In genomic region chr1:233393926-233394680, GRCh38 we compare ENCODE assay signal across 17 cellular contexts.
A peak's percentile ranks its signal among the peaks of the same experiment; 100 is the strongest.
DNase-seq lines count a peak whose midpoint lies in the region; ATAC-seq and TF ChIP-seq lines count a peak whose summit lies in the region.
"Had no signal": no experiment of that assay in that cellular context is flagged by ENCODE, and none has a peak within 500 bp of the region (broad histone marks: within the 10 kb centered on the region; RNA-seq: fewer than 3 reads in every experiment).

No MANE protein-coding gene starts in this region.

- peaks cover 0 to 38% (median 7%) of the 10 kb centered on the region in 7 donors for H3K27me3 ChIP-seq in heart right ventricle
- H3K27me3 ChIP-seq: adrenal gland, upper lobe of right lung had no signal

- H3K27ac ChIP-seq in HEK293 (ENCODE audit: extremely low read depth, low read depth, low read length): no peak overlapping the region
- H3K27ac ChIP-seq in heart right ventricle: no peak overlapping the region
- H3K27ac ChIP-seq: adrenal gland, esophagus squamous epithelium, foreskin keratinocyte, skin epidermis, upper lobe of right lung had no signal

- TF ChIP-seq CTCF in HEK293 (tag by site-specific recombination; IDR thresholded peaks at IDR 0.05) (no peak), heart right ventricle (IDR thresholded peaks at IDR 0.05) (no peak)

- DNase-seq in NCI-H2107 treated with DMSO at 0.1 percent for 48 hours (lab: John Stamatoyannopoulos, UW; ENCODE audit: unreplicated experiment) (peak; percentile 19), NCI-H2107 (lab: John Stamatoyannopoulos, UW) (no peak), NCI-H69 (lab: John Stamatoyannopoulos, UW) (peak; percentile 84), heart right ventricle (no peak), ureter (ENCODE audit: low spot score) (no peak), DMS79 (lab: John Stamatoyannopoulos, UW) (no peak), A172 (ENCODE audit: low spot score) (no peak)
- DNase-seq: activated CD4-positive, alpha-beta T cell treated with anti-CD3 and anti-CD28 coated beads for 1 hour; esophagus squamous epithelium; stimulated activated naive B cell treated with anti-CD40 and anti-IgM and Interleukin-4, amounts not matched to agents 10 μg/mL and 1 μg/mL and 100 μg/mL, for 72 hours; T-helper 17 cell; upper lobe of right lung had no signal

- no peaks in the 10 kb centered on the region for H3K4me1 ChIP-seq in HEK293 (ENCODE audit: control insufficient read depth, insufficient read depth, low read length)
- peaks cover 0 to 4% (median 0%) of the 10 kb centered on the region in 9 donors for H3K4me1 ChIP-seq in heart right ventricle
- H3K4me1 ChIP-seq: adrenal gland, esophagus squamous epithelium, foreskin keratinocyte, upper lobe of right lung had no signal

- CTCF ChIA-PET in HEK293 (lab: Yijun Ruan, JAX): interaction anchor here (0.5 to 5.9 kb wide), 17 partner anchors 10 to 717 kb away, joined by 3 to 43 read pairs (median 6); no protein-coding TSS in a partner anchor

- WGBS in heart right ventricle, 2 donors: 67 to 76% methylated on average over 3 of the region's 3 CpGs

- no peaks in the 10 kb centered on the region for H3K36me3 ChIP-seq in HEK293 (ENCODE audit: control insufficient read depth in 2 of 2, insufficient read depth in 1 of 2, low read length in 2 of 2)
- no peaks in the 10 kb centered on the region for H3K36me3 ChIP-seq in heart right ventricle
- H3K36me3 ChIP-seq: adrenal gland, esophagus squamous epithelium, upper lobe of right lung had no signal

- POLR2A ChIA-PET in HEK293 (lab: Yijun Ruan, JAX): no interaction called here

- intact Hi-C loops in heart right ventricle (cut with DNase I): loop anchor here in 5 of 10 donors (2.0 to 10.0 kb wide), 4 partner anchors 401 to 673 kb away; no protein-coding TSS in a partner anchor

- ATAC-seq in heart right ventricle: peak in 7 of 8 donors; percentile 55 to 91 (median 68)

- no peaks in the 10 kb centered on the region for H3K9me3 ChIP-seq in HEK293 (ENCODE audit: control insufficient read depth, insufficient read depth, low read depth, low read length)
- no peaks in the 10 kb centered on the region for H3K9me3 ChIP-seq in heart right ventricle
- H3K9me3 ChIP-seq: adrenal gland, Caco-2, esophagus squamous epithelium, upper lobe of right lung had no signal

- H3K4me3 ChIP-seq in HEK293 (ENCODE audit: low read depth, low read length) (no peak overlapping the region), heart right ventricle (no peak overlapping the region)
- H3K4me3 ChIP-seq: adrenal gland, esophagus squamous epithelium, skin epidermis, upper lobe of right lung had no signal

TF ChIP-seq in HEK293, 187 proteins besides CTCF, POLR2A, EP300 and RAD21:
- TF ChIP-seq ZNF433 (tag by site-specific recombination; IDR thresholded peaks at IDR 0.05; ENCODE audit: low read depth) (no peak), ZBTB7A (tag by site-specific recombination; IDR thresholded peaks at IDR 0.05; ENCODE audit: low read depth) (no peak), PRDM2 (tag by site-specific recombination; IDR thresholded peaks at IDR 0.05; ENCODE audit: borderline replicate concordance) (no peak), ZNF600 (tag by site-specific recombination; IDR thresholded peaks at IDR 0.05) (no peak), ZNF18 (tag by site-specific recombination; IDR thresholded peaks at IDR 0.05) (peak; percentile 44; the same call in 1 of the 2 replicates), KLF8 (tag by site-specific recombination; IDR thresholded peaks at IDR 0.05) (peak; percentile 48; the same call in 1 of the 2 replicates), ZNF24 (tag by site-specific recombination; IDR thresholded peaks at IDR 0.05) (no peak), ZNF610 (tag by site-specific recombination; IDR thresholded peaks at IDR 0.05; ENCODE audit: borderline replicate concordance) (no peak), TRIM28 (IDR thresholded peaks at IDR 0.05; ENCODE audit: borderline replicate concordance, low read length) (0 out of 2 replicates have a peak, but pooled peaks have one; percentile 27), ZNF670 (tag by site-specific recombination; IDR thresholded peaks at IDR 0.05; ENCODE audit: low read depth) (no peak), GLIS1 (tag by site-specific recombination; IDR thresholded peaks at IDR 0.05) (0 out of 2 replicates have a peak, but pooled peaks have one; percentile 6)

Comparison
In these comparisons a context has a peak if more than half of its experiments do, and no peak if none do; other contexts are left out.
1. DNase-seq: peak in NCI-H2107 treated with DMSO at 0.1 percent for 48 hours (single experiment) and NCI-H69 (single experiment); none in NCI-H2107 (single experiment), heart right ventricle (0 of 2), ureter (single experiment), DMS79 (single experiment) and A172 (single experiment).